25 cellular contexts compared by ENCODE assay signal in the genomic region with DNA sequence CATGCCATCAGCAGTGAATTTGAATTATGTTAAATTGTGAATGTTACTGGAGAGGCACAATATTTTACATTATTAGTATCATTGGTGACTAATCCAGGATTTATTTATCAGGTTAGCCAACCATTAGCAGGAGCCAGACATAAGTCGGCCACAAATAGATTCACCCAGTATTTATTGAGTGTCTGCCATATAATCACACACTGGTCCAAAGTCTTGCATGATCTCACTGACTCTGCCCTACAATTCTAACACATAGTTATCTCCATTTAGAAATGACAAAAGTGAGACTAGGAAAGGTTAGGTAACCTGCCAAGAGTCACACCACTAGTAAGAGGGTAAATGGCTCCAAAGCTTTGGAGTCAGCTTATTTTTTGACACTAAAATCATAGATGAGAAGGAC.
DNase-seq lines count a peak whose midpoint lies in the region; ATAC-seq, FAIRE-seq and TF ChIP-seq lines count a peak whose summit lies in the region.
"Had no signal": no experiment of that assay in that cellular context is flagged by ENCODE, and none has a peak within 500 bp of the region (broad histone marks: within the 10 kb centered on the region; RNA-seq: fewer than 3 reads in every experiment).

No MANE protein-coding gene starts in this region.

- no peak for DNase-seq in HepG2 (ENCODE audit: low spot score)
- peak; percentile 68 for DNase-seq in astrocyte (ENCODE audit: low read depth)
- no peak for DNase-seq in left ventricle myocardium superior
- DNase-seq in NCI-H446 (lab: John Stamatoyannopoulos, UW) = no peak
- DNase-seq in stimulated activated naive CD8-positive, alpha-beta T cell treated with anti-CD3 and anti-CD28 coated beads, Interleukin-15, Interleukin-2, amounts not matched to agents 100 U/mL and 50 U/mL, for 24 hours = no peak
- no peak for DNase-seq in NCI-H526 (lab: John Stamatoyannopoulos, UW)
- DNase-seq: activated naive CD4-positive, alpha-beta T cell treated with anti-CD3 and anti-CD28 coated beads, Interleukin-2, amount 50 U/mL, for 16 hours; anterior cingulate cortex; C1 segment of cervical spinal cord; DND-41; kidney glomerular epithelial cell; mesendoderm; naive B cell; NCI-H187; NCI-H748 treated with DMSO at 0.1 percent for 48 hours; occipital lobe; SHP77 treated with DMSO at 0.1 percent for 48 hours; stimulated activated naive CD8-positive, alpha-beta T cell treated with anti-CD3 and anti-CD28 coated beads, Interleukin-15, amount 100 ng/mL, for 72 hours; tibial artery had no signal

- peaks cover 1% of the 10 kb centered on the region for H3K36me3 Mint-ChIP-seq in astrocyte (ENCODE audit: low read depth, unreplicated experiment)
- H3K36me3 Mint-ChIP-seq: naive B cell had no signal

- peak overlapping the region; percentile 54 to 81 for H3K27ac ChIP-seq in liver (ENCODE audit: low read depth in 1 of 2, low read length in 2 of 2)
- H3K27ac ChIP-seq in HepG2 (ENCODE audit: extremely low read length, insufficient read depth, low read length) = no peak overlapping the region
- H3K27ac ChIP-seq in astrocyte (ENCODE audit: low read depth, low read length) = peak overlapping the region; percentile 81
- H3K27ac ChIP-seq: A549, tibial artery had no signal

- H3K9ac ChIP-seq in liver (ENCODE audit: low read depth in 1 of 2, low read length in 2 of 2) = no peak overlapping the region
- H3K9ac ChIP-seq in HepG2 (ENCODE audit: insufficient read depth, low read depth, low read length) = no peak overlapping the region
- H3K9ac ChIP-seq in astrocyte (ENCODE audit: low read length) = peak overlapping the region; percentile 28

- no peaks in the 10 kb centered on the region for H3K27me3 ChIP-seq in liver (ENCODE audit: control insufficient read depth in 4 of 4, insufficient read depth in 4 of 4, low read length in 3 of 4)
- H3K27me3 ChIP-seq in HepG2 (ENCODE audit: control insufficient read depth in 1 of 2, insufficient read depth in 2 of 2, low read length in 2 of 2) = no peaks in the 10 kb centered on the region
- no peaks in the 10 kb centered on the region for H3K27me3 ChIP-seq in astrocyte (ENCODE audit: insufficient read depth, low read length)
- H3K27me3 ChIP-seq: tibial artery had no signal

- no peaks in the 10 kb centered on the region for H3K79me2 ChIP-seq in HepG2 (ENCODE audit: insufficient read depth, low read length)
- no peaks in the 10 kb centered on the region for H3K79me2 ChIP-seq in astrocyte (ENCODE audit: insufficient read depth, low read length)

- H3K36me3 ChIP-seq in liver (ENCODE audit: control insufficient read depth in 4 of 4, insufficient read depth in 3 of 4, low read depth in 1 of 4, low read length in 3 of 4) = no peaks in the 10 kb centered on the region
- no peaks in the 10 kb centered on the region for H3K36me3 ChIP-seq in HepG2 (replicated peaks in 1 of 2; ENCODE audit: control insufficient read depth in 1 of 2, insufficient read depth in 2 of 2, low read length in 2 of 2)
- H3K36me3 ChIP-seq in astrocyte (ENCODE audit: insufficient read depth, low read length) = no peaks in the 10 kb centered on the region
- H3K36me3 ChIP-seq: tibial artery had no signal

- H2AFZ ChIP-seq in HepG2 (ENCODE audit: low read length) = no peak overlapping the region
- H2AFZ ChIP-seq in astrocyte (ENCODE audit: low read depth, low read length) = peak overlapping the region; percentile 11

- in situ Hi-C loops in HepG2 (cut with HindIII; ENCODE audit: extremely low pct_ligation_motif_present, low pct_unique_long_range_greater_than_20kb) = no loop called here

- H3K9me3 ChIP-seq in liver (ENCODE audit: control insufficient read depth in 4 of 4, low read length in 3 of 4) (no peaks in the 10 kb centered on the region), HepG2 (ENCODE audit: low read length) (no peaks in the 10 kb centered on the region), astrocyte (ENCODE audit: insufficient read depth, low read depth, low read length) (peaks cover 3% of the 10 kb centered on the region)
- H3K9me3 ChIP-seq: A549, tibial artery had no signal

- peaks cover 4 to 20% (median 11%) of the 10 kb centered on the region in 4 donors for H3K4me1 ChIP-seq in liver (ENCODE audit: control insufficient read depth in 4 of 4, insufficient read depth in 4 of 4, low read length in 3 of 4)
- peaks cover 34% of the 10 kb centered on the region for H3K4me1 ChIP-seq in HepG2 (ENCODE audit: insufficient read depth, low read length)
- H3K4me1 ChIP-seq in astrocyte (ENCODE audit: insufficient read depth, low read length) = peaks cover 10% of the 10 kb centered on the region
- H3K4me1 ChIP-seq: A549, tibial artery had no signal

- H3K4me3 ChIP-seq in liver (ENCODE audit: low read depth in 1 of 3, low read length in 3 of 3) (no peak overlapping the region), HepG2 (replicated peaks in 1 of 3; ENCODE audit: insufficient read depth in 1 of 3, low read depth in 2 of 3, low read length in 3 of 3) (no peak overlapping the region), astrocyte (ENCODE audit: insufficient read depth, low read depth, low read length) (no peak overlapping the region)
- H3K4me3 ChIP-seq: A549, K562, tibial artery had no signal

- peaks cover 7% of the 10 kb centered on the region for H3K4me1 Mint-ChIP-seq in astrocyte (ENCODE audit: low read depth, unreplicated experiment)
- H3K4me1 Mint-ChIP-seq: central memory CD8-positive, alpha-beta T cell; naive B cell; stimulated activated naive CD8-positive, alpha-beta T cell treated with anti-CD3 and anti-CD28 coated beads, Interleukin-15, amount 100 ng/mL, for 72 hours had no signal

- H3K27ac Mint-ChIP-seq in astrocyte (ENCODE audit: unreplicated experiment) = no peak overlapping the region
- H3K27ac Mint-ChIP-seq: naive B cell; stimulated activated naive CD8-positive, alpha-beta T cell treated with anti-CD3 and anti-CD28 coated beads, Interleukin-15, amount 100 ng/mL, for 72 hours had no signal

- H3K4me2 ChIP-seq in HepG2 (ENCODE audit: low read depth, low read length) (no peak overlapping the region), astrocyte (ENCODE audit: low read length) (peak overlapping the region; percentile 58)
- H3K4me2 ChIP-seq: A549 had no signal

- CTCF ChIA-PET in HepG2 (lab: Yijun Ruan, JAX; ENCODE audit: low intra/inter-chr PET ratio, low total read pairs) = no interaction called here

- POLR2A ChIA-PET in HepG2 (lab: Yijun Ruan, JAX) = no interaction called here

- TF ChIP-seq RAD21 in liver (IDR thresholded peaks at IDR 0.05) (no peak), HepG2 (CRISPR knock-in tag; IDR thresholded peaks at IDR 0.05) (no peak)

- peaks cover 6% of the 10 kb centered on the region for H3K9me3 Mint-ChIP-seq in astrocyte (ENCODE audit: unreplicated experiment)
- H3K9me3 Mint-ChIP-seq: central memory CD8-positive, alpha-beta T cell; naive B cell; stimulated activated naive CD8-positive, alpha-beta T cell treated with anti-CD3 and anti-CD28 coated beads, Interleukin-15, amount 100 ng/mL, for 72 hours had no signal

- no peaks in the 10 kb centered on the region for H3K27me3 Mint-ChIP-seq in astrocyte (ENCODE audit: low read depth, unreplicated experiment)

- TF ChIP-seq EP300 in HepG2 (IDR thresholded peaks at IDR 0.05; ENCODE audit: low read depth in 2 of 2, low read length in 2 of 2) = no peak
- no peak for TF ChIP-seq EP300 in HepG2 (CRISPR knock-in tag; IDR thresholded peaks at IDR 0.05; ENCODE audit: borderline replicate concordance)

- no TSS peak for BruUV-seq in HepG2 (replicated peaks; lab: Mats Ljungman, UMichigan)

- FAIRE-seq in HepG2 (lab: Jason Lieb, UNC) = no peak
- peak; percentile 20 for FAIRE-seq in astrocyte (lab: Jason Lieb, UNC)
- FAIRE-seq: A549, K562, TTC549 had no signal

- ATAC-seq in HepG2 (no peak), left ventricle myocardium superior (peak; percentile 88), GM19351 (IDR thresholded peaks at IDR 0.05; ENCODE audit: unreplicated experiment) (no peak)
- no peak for ATAC-seq in stimulated activated naive CD8-positive, alpha-beta T cell treated with anti-CD3 and anti-CD28 coated beads, Interleukin-15, Interleukin-2, amounts not matched to agents 100 U/mL and 50 U/mL, for 24 hours
- ATAC-seq: A549; K562; stimulated activated naive CD8-positive, alpha-beta T cell treated with anti-CD3 and anti-CD28 coated beads, Interleukin-15, amount 100 ng/mL, for 72 hours had no signal

- TF ChIP-seq CTCF in liver (IDR thresholded peaks at IDR 0.05; ENCODE audit: low read depth, low read length, missing input control) (no peak), HepG2 (CRISPR knock-in tag; IDR thresholded peaks at IDR 0.05) (no peak), astrocyte (IDR thresholded peaks at IDR 0.05; ENCODE audit: insufficient read depth, low read depth, low read length) (no peak)

- intact Hi-C loops in HepG2 (cut with micrococcal nuclease; ENCODE audit: unreplicated experiment) (no loop called here), left ventricle myocardium superior (cut with micrococcal nuclease) (no loop called here)

- H4K20me1 ChIP-seq in HepG2 (ENCODE audit: insufficient read depth, low read length) (no peaks in the 10 kb centered on the region), astrocyte (ENCODE audit: insufficient read depth, low read length) (no peaks in the 10 kb centered on the region)

- whole genome bisulfite sequencing in liver = 40% methylated on average over 1 of the region's 1 CpG
- 92% methylated on average over 1 of the region's 1 CpG for WGBS in HepG2 (ENCODE audit: low lambda C conversion rate)

- no peak overlapping the region for H3K4me3 Mint-ChIP-seq in astrocyte (ENCODE audit: unreplicated experiment)
- H3K4me3 Mint-ChIP-seq: central memory CD8-positive, alpha-beta T cell; naive B cell; stimulated activated naive CD8-positive, alpha-beta T cell treated with anti-CD3 and anti-CD28 coated beads, Interleukin-15, amount 100 ng/mL, for 72 hours had no signal

- TF ChIP-seq POLR2A in HepG2 (IDR thresholded peaks at IDR 0.05; ENCODE audit: insufficient read depth in 1 of 2, low read depth in 2 of 2, low read length in 2 of 2) = no peak

TF ChIP-seq in liver, 16 proteins besides CTCF, POLR2A, EP300 and RAD21 (continues in another document):
- no peak for TF ChIP-seq EGR1 (IDR thresholded peaks at IDR 0.05; ENCODE audit: low read depth in 2 of 2)
- no peak for TF ChIP-seq FOXA2 (IDR thresholded peaks at IDR 0.05)

TF ChIP-seq in HepG2, 621 proteins besides CTCF, POLR2A, EP300 and RAD21 (continues in another document):
- TF ChIP-seq, protein P1, sequence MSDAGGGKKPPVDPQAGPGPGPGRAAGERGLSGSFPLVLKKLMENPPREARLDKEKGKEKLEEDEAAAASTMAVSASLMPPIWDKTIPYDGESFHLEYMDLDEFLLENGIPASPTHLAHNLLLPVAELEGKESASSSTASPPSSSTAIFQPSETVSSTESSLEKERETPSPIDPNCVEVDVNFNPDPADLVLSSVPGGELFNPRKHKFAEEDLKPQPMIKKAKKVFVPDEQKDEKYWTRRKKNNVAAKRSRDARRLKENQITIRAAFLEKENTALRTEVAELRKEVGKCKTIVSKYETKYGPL (CRISPR knock-in tag; IDR thresholded peaks at IDR 0.05) = no peak
- no peak for TF ChIP-seq EZH2 (conservative IDR thresholded peaks at IDR 0.05; ENCODE audit: low read depth, low read length)
- no peak for TF ChIP-seq ZNF292 (CRISPR knock-in tag; IDR thresholded peaks at IDR 0.05; ENCODE audit: borderline replicate concordance, low read depth)
